ENCODE assay signal across 27 cellular contexts in the genomic region with DNA sequence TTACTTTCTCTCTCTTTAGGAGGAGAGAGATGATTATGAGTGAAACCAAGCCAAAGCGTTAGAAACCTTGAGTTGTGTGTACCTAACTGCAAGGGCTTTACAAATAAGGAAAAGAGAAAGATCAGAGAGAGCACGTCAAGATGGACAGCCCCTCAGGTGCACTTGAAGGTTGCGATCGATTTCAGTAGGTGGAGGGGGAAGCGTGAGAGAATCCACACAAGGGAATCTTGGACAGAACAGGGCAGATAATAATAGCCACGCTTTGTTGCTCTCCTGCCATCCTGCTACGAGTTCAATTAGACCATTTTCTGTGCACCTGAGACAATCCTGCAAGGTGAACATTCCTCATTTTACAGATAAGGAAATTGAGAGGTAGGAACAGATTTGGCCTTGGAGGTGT.
"Had no signal": no experiment of that assay in that cellular context is flagged by ENCODE, and none has a peak within 500 bp of the region (broad histone marks: within the 10 kb centered on the region; RNA-seq: fewer than 3 reads in every experiment).

No MANE protein-coding gene starts in this region.

- H3K27ac Mint-ChIP-seq: natural killer cell; nephron; progenitor cell of endocrine pancreas; stimulated activated effector memory CD8-positive, alpha-beta T cell treated with anti-CD3 and anti-CD28 coated beads, Interleukin-12 subunit alpha, Interleukin-12 subunit beta, amount 100 ng/mL, for 72 hours; stimulated activated naive B cell treated with anti-CD40 and anti-IgM and Interleukin-4, amounts not matched to agents 10 μg/mL and 1 μg/mL and 100 μg/mL, for 72 hours; stimulated activated naive CD8-positive, alpha-beta T cell treated with anti-CD3 and anti-CD28 coated beads, Interleukin-15, Interleukin-2, amounts not matched to agents 100 ng/mL and 50 ng/mL, for 24 hours had no signal

- H3K4me1 Mint-ChIP-seq: natural killer cell had no signal

- H3K36me3 ChIP-seq: neutrophil, right lobe of liver, sigmoid colon, stomach, thoracic aorta, thyroid gland, tibial nerve, upper lobe of left lung, vagina had no signal

- H3K4me3 ChIP-seq: psoas muscle, right lobe of liver, sigmoid colon, stomach, thoracic aorta, thyroid gland, tibial nerve, upper lobe of left lung, vagina had no signal

- H3K27ac ChIP-seq: neutrophil, parathyroid adenoma, psoas muscle, right lobe of liver, sigmoid colon, stomach, thoracic aorta, thyroid gland, upper lobe of left lung, vagina had no signal

- DNase-seq: natural killer cell; nucleus accumbens; posterior cingulate gyrus; psoas muscle; right cardiac atrium; right lobe of liver; sigmoid colon; small intestine; stimulated activated CD4-positive, alpha-beta T cell treated with anti-CD3 and anti-CD28 coated beads, Interleukin-15, amount 100 ng/mL, for 24 hours; stimulated activated CD4-positive, alpha-beta T cell treated with anti-CD3 and anti-CD28 coated beads, Interleukin-2, amount 100 ng/mL, for 24 hours; stimulated activated CD4-positive, alpha-beta T cell treated with anti-CD3 and anti-CD28 coated beads, Interleukin-2, amount 100 ng/mL, for 48 hours; stimulated activated CD4-positive, alpha-beta T cell treated with anti-CD3 and anti-CD28 coated beads, Interleukin-4, amount 100 ng/mL, for 24 hours; stimulated activated naive B cell treated with anti-CD40 and anti-IgM and Interleukin-4, amounts not matched to agents 10 μg/mL and 1 μg/mL and 100 μg/mL, for 72 hours; stimulated activated naive CD4-positive, alpha-beta T cell treated with Interleukin-2 at 50 U/mL for 16 hours; stomach; thyroid gland; trophoblast cell; upper lobe of left lung had no signal

- H3K27me3 ChIP-seq: neutrophil, right lobe of liver, sigmoid colon, stomach, thyroid gland, tibial nerve, upper lobe of left lung, vagina had no signal

- ATAC-seq: natural killer cell; psoas muscle; right cardiac atrium; right lobe of liver; stimulated activated effector memory CD8-positive, alpha-beta T cell treated with anti-CD3 and anti-CD28 coated beads, Interleukin-12 subunit alpha, Interleukin-12 subunit beta, amount 100 ng/mL, for 72 hours; stimulated activated naive B cell treated with anti-CD40 and anti-IgM and Interleukin-4, amounts not matched to agents 10 μg/mL and 1 μg/mL and 100 μg/mL, for 72 hours had no signal

- H3K9me3 Mint-ChIP-seq: natural killer cell; nephron; stimulated activated effector memory CD8-positive, alpha-beta T cell treated with anti-CD3 and anti-CD28 coated beads, Interleukin-12 subunit alpha, Interleukin-12 subunit beta, amount 100 ng/mL, for 72 hours; stimulated activated naive B cell treated with anti-CD40 and anti-IgM and Interleukin-4, amounts not matched to agents 10 μg/mL and 1 μg/mL and 100 μg/mL, for 72 hours; stimulated activated naive CD8-positive, alpha-beta T cell treated with anti-CD3 and anti-CD28 coated beads, Interleukin-15, Interleukin-2, amounts not matched to agents 100 ng/mL and 50 ng/mL, for 24 hours had no signal

- H3K9ac ChIP-seq: parathyroid adenoma had no signal

- H3K79me2 ChIP-seq: parathyroid adenoma had no signal

- H2AFZ ChIP-seq: parathyroid adenoma had no signal

- H3K9me3 ChIP-seq: neutrophil, psoas muscle, right lobe of liver, sigmoid colon, stomach, thoracic aorta, thyroid gland, tibial nerve, upper lobe of left lung, vagina had no signal

- H3K4me1 ChIP-seq: parathyroid adenoma, psoas muscle, right lobe of liver, sigmoid colon had no signal

- H3K4me3 Mint-ChIP-seq: natural killer cell; nephron; stimulated activated effector memory CD8-positive, alpha-beta T cell treated with anti-CD3 and anti-CD28 coated beads, Interleukin-12 subunit alpha, Interleukin-12 subunit beta, amount 100 ng/mL, for 72 hours; stimulated activated naive B cell treated with anti-CD40 and anti-IgM and Interleukin-4, amounts not matched to agents 10 μg/mL and 1 μg/mL and 100 μg/mL, for 72 hours; stimulated activated naive CD8-positive, alpha-beta T cell treated with anti-CD3 and anti-CD28 coated beads, Interleukin-15, Interleukin-2, amounts not matched to agents 100 ng/mL and 50 ng/mL, for 24 hours had no signal

- H3K36me3 Mint-ChIP-seq: natural killer cell; stimulated activated effector memory CD8-positive, alpha-beta T cell treated with anti-CD3 and anti-CD28 coated beads, Interleukin-12 subunit alpha, Interleukin-12 subunit beta, amount 100 ng/mL, for 72 hours; stimulated activated naive B cell treated with anti-CD40 and anti-IgM and Interleukin-4, amounts not matched to agents 10 μg/mL and 1 μg/mL and 100 μg/mL, for 72 hours had no signal

- H3K27me3 Mint-ChIP-seq: progenitor cell of endocrine pancreas; stimulated activated naive B cell treated with anti-CD40 and anti-IgM and Interleukin-4, amounts not matched to agents 10 μg/mL and 1 μg/mL and 100 μg/mL, for 72 hours had no signal
